ENCODE assay signal across 24 cellular contexts in genomic region chr12:39294712-39295111, GRCh38.
A peak's percentile ranks its signal among the peaks of the same experiment; 100 is the strongest.
DNase-seq lines count a peak whose midpoint lies in the region; ATAC-seq and TF ChIP-seq lines count a peak whose summit lies in the region.
"Had no signal": no experiment of that assay in that cellular context is flagged by ENCODE, and none has a peak within 500 bp of the region (broad histone marks: within the 10 kb centered on the region; RNA-seq: fewer than 3 reads in every experiment).

No MANE protein-coding gene starts in this region.

- ATAC-seq in GM23338, result no peak
- no peak; the same call in 1 of the 2 replicates for ATAC-seq in WTC11
- ATAC-seq in gastrocnemius medialis, result no peak
- ATAC-seq: activated T-helper 17 cell treated with anti-CD3 and anti-CD28 coated beads, Interleukin-2, amount 50 U/mL, for 72 hours; K562; stimulated activated naive B cell treated with anti-CD40 and anti-IgM and Interleukin-4, amounts not matched to agents 10 μg/mL and 1 μg/mL and 100 μg/mL, for 72 hours had no signal

- H3K9me3 ChIP-seq in gastrocnemius medialis, result no peaks in the 10 kb centered on the region
- H3K9me3 ChIP-seq: spleen had no signal

- H3K9me2 ChIP-seq in GM23338 (ENCODE audit: insufficient read depth), result no peaks in the 10 kb centered on the region

- no peak overlapping the region for H3K4me3 Mint-ChIP-seq in GM23338
- H3K4me3 Mint-ChIP-seq in WTC11, result no peak overlapping the region
- H3K4me3 Mint-ChIP-seq in neural crest cell, result no peak overlapping the region
- H3K4me3 Mint-ChIP-seq: activated naive CD8-positive, alpha-beta T cell; activated T-helper 17 cell treated with anti-CD3 and anti-CD28 coated beads, Interleukin-2, amount 50 U/mL, for 72 hours; CD8-positive, alpha-beta memory T cell; central memory CD8-positive, alpha-beta T cell; stimulated activated naive B cell treated with anti-CD40 and anti-IgM and Interleukin-4, amounts not matched to agents 10 μg/mL and 1 μg/mL and 100 μg/mL, for 72 hours had no signal

- H3K9me3 Mint-ChIP-seq in GM23338 (no peaks in the 10 kb centered on the region), WTC11 (peaks cover 9% of the 10 kb centered on the region), neural crest cell (peaks cover 3% of the 10 kb centered on the region)
- H3K9me3 Mint-ChIP-seq: activated T-helper 17 cell treated with anti-CD3 and anti-CD28 coated beads, Interleukin-2, amount 50 U/mL, for 72 hours; central memory CD8-positive, alpha-beta T cell had no signal

- H3K79me2 ChIP-seq in GM23338 (replicated peaks; ENCODE audit: insufficient read depth), result no peaks in the 10 kb centered on the region

- H2AFZ ChIP-seq in GM23338, result no peak overlapping the region

- H3K27ac ChIP-seq in GM23338 (ENCODE audit: low read depth) (no peak overlapping the region), gastrocnemius medialis (no peak overlapping the region), dorsolateral prefrontal cortex (peak overlapping the region in 19 of 59 donors; percentile 2 to 62 (median 20))
- H3K27ac ChIP-seq: RWPE1, spleen had no signal

- H3K4me1 Mint-ChIP-seq in GM23338 (peaks cover 8% of the 10 kb centered on the region), WTC11 (0 out of 2 replicates have a peak, but pooled peaks cover 3% of the 10 kb centered on the region), neural crest cell (peaks cover 20% of the 10 kb centered on the region)
- H3K4me1 Mint-ChIP-seq: activated T-helper 17 cell treated with anti-CD3 and anti-CD28 coated beads, Interleukin-2, amount 50 U/mL, for 72 hours; stimulated activated naive B cell treated with anti-CD40 and anti-IgM and Interleukin-4, amounts not matched to agents 10 μg/mL and 1 μg/mL and 100 μg/mL, for 72 hours had no signal

- H3K4me3 ChIP-seq in GM23338 (no peak overlapping the region), gastrocnemius medialis (no peak overlapping the region), dorsolateral prefrontal cortex (peak overlapping the region in 1 of 59 donors; percentile 16)
- H3K4me3 ChIP-seq: K562, spleen had no signal

- no peaks in the 10 kb centered on the region for H3K36me3 ChIP-seq in GM23338 (ENCODE audit: insufficient read depth)
- no peaks in the 10 kb centered on the region for H3K36me3 ChIP-seq in gastrocnemius medialis
- H3K36me3 ChIP-seq: spleen had no signal

- H4K20me1 ChIP-seq in GM23338 (replicated peaks; ENCODE audit: insufficient read depth), result no peaks in the 10 kb centered on the region

- in situ Hi-C loops in gastrocnemius medialis (cut with MboI; ENCODE audit: low sequenced_read_pairs in 4 of 4), result loop anchor here in 1 of 4 donors (25.0 kb wide), 1 partner anchor 957 kb away; no protein-coding TSS in a partner anchor

- H3K27me3 ChIP-seq in GM23338 (ENCODE audit: insufficient read depth), result no peaks in the 10 kb centered on the region
- no peaks in the 10 kb centered on the region for H3K27me3 ChIP-seq in gastrocnemius medialis
- no peaks in the 10 kb centered on the region for H3K27me3 ChIP-seq in dorsolateral prefrontal cortex
- H3K27me3 ChIP-seq: spleen had no signal

- H3K4me1 ChIP-seq in GM23338 (ENCODE audit: insufficient read depth), result no peaks in the 10 kb centered on the region
- H3K4me1 ChIP-seq in gastrocnemius medialis, result no peaks in the 10 kb centered on the region
- H3K4me1 ChIP-seq: spleen had no signal

- no peaks in the 10 kb centered on the region for H3F3A ChIP-seq in GM23338 (replicated peaks; ENCODE audit: low read depth)

- TF ChIP-seq CTCF in GM23338 (conservative IDR thresholded peaks at IDR 0.05; ENCODE audit: low read depth in 2 of 2) (no peak), WTC11 (IDR thresholded peaks at IDR 0.05) (no peak), neural crest cell (conservative IDR thresholded peaks at IDR 0.05) (no peak), gastrocnemius medialis (IDR thresholded peaks at IDR 0.05 in 4 of 5, conservative IDR thresholded peaks at IDR 0.05 in 1 of 5) (no peak), dorsolateral prefrontal cortex (IDR thresholded peaks at IDR 0.05 in 54 of 56, conservative IDR thresholded peaks at IDR 0.05 in 2 of 56; ENCODE audit: low read depth in 1 of 56, partially characterized antibody in 56 of 56) (no peak)

- POLR2A ChIA-PET in WTC11 (lab: Charles Lee), result no interaction called here

- H3K27ac Mint-ChIP-seq in GM23338 (0 out of 2 replicates have a peak overlapping the region, but pooled peaks have one; percentile 39), WTC11 (peak overlapping the region; percentile 41; the same call in 1 of the 2 replicates), neural crest cell (ENCODE audit: unreplicated experiment) (peak overlapping the region; percentile 1)
- H3K27ac Mint-ChIP-seq: activated naive CD8-positive, alpha-beta T cell; activated T-helper 17 cell treated with anti-CD3 and anti-CD28 coated beads, Interleukin-2, amount 50 U/mL, for 72 hours; CD8-positive, alpha-beta memory T cell; stimulated activated naive B cell treated with anti-CD40 and anti-IgM and Interleukin-4, amounts not matched to agents 10 μg/mL and 1 μg/mL and 100 μg/mL, for 72 hours had no signal

- intact Hi-C loops in gastrocnemius medialis (cut with DNase I; ENCODE audit: low total_unique reads) (no loop called here), dorsolateral prefrontal cortex (cut with DNase I) (no loop called here)

- CTCF ChIA-PET in WTC11 (lab: Charles Lee), result interaction anchor here (1.2 kb wide), 1 partner anchor 21 kb away, joined by 4 read pairs; no protein-coding TSS in a partner anchor

- TF ChIP-seq POLR2A in gastrocnemius medialis (IDR thresholded peaks at IDR 0.05), result no peak

- H3K27me3 Mint-ChIP-seq in GM23338 (ENCODE audit: insufficient read depth, low read depth, poor library complexity), result no peaks in the 10 kb centered on the region
- H3K27me3 Mint-ChIP-seq in WTC11 (ENCODE audit: low read depth), result no peaks in the 10 kb centered on the region
- no peaks in the 10 kb centered on the region for H3K27me3 Mint-ChIP-seq in neural crest cell (ENCODE audit: low read depth)
- H3K27me3 Mint-ChIP-seq: activated naive CD8-positive, alpha-beta T cell; activated T-helper 17 cell treated with anti-CD3 and anti-CD28 coated beads, Interleukin-2, amount 50 U/mL, for 72 hours; CD8-positive, alpha-beta memory T cell; central memory CD8-positive, alpha-beta T cell; stimulated activated naive B cell treated with anti-CD40 and anti-IgM and Interleukin-4, amounts not matched to agents 10 μg/mL and 1 μg/mL and 100 μg/mL, for 72 hours had no signal

- peaks cover 10% of the 10 kb centered on the region for H3K36me3 Mint-ChIP-seq in GM23338 (ENCODE audit: low read depth)
- peaks cover 10% of the 10 kb centered on the region for H3K36me3 Mint-ChIP-seq in WTC11
- H3K36me3 Mint-ChIP-seq in neural crest cell (ENCODE audit: low read depth), result peaks cover 21% of the 10 kb centered on the region
- H3K36me3 Mint-ChIP-seq: stimulated activated naive B cell treated with anti-CD40 and anti-IgM and Interleukin-4, amounts not matched to agents 10 μg/mL and 1 μg/mL and 100 μg/mL, for 72 hours had no signal

- DNase-seq in COLO829 (ENCODE audit: low spot score), result peak; percentile 30
- no peak for DNase-seq in GM23338 (ENCODE audit: low spot score)
- no peak for DNase-seq in WTC11 (ENCODE audit: low spot score)
- DNase-seq in neural crest cell (ENCODE audit: low read depth, low spot score), result no peak
- no peak for DNase-seq in UCSD-AML1 (lab: John Stamatoyannopoulos, UW; ENCODE audit: unreplicated experiment)
- no peak for DNase-seq in gastrocnemius medialis
- DNase-seq in dorsolateral prefrontal cortex, result no peak
- DNase-seq: activated CD4-positive, alpha-beta T cell treated with anti-CD3 and anti-CD28 coated beads, Interleukin-2, amount 50 U/mL, for 48 hours; activated CD8-positive, alpha-beta memory T cell treated with anti-CD3 and anti-CD28 coated beads, Interleukin-2, amount 50 U/mL, for 4 hours; aorta; CD8-positive, alpha-beta memory T cell; dermis blood vessel endothelial cell; mesenchymal stem cell; NCI-H1417 treated with DMSO at 0.1 percent for 48 hours; NCI-H526; spleen; stimulated activated CD4-positive, alpha-beta T cell treated with anti-CD3 and anti-CD28 coated beads, Interleukin-4, amount 100 ng/mL, for 1 hour; stimulated activated naive B cell treated with anti-CD40 and anti-IgM and Interleukin-4, amounts not matched to agents 10 μg/mL and 1 μg/mL and 100 μg/mL, for 72 hours; T-helper 9 cell had no signal

- no peak overlapping the region for H3K4me2 ChIP-seq in GM23338

TF ChIP-seq in GM23338, 12 proteins besides CTCF, POLR2A, EP300 and RAD21 (continues in another document):
- TF ChIP-seq CREB1 (CRISPR knock-in tag; IDR thresholded peaks at IDR 0.05; ENCODE audit: low read depth), result no peak

TF ChIP-seq in WTC11, 78 proteins besides CTCF, POLR2A, EP300 and RAD21 (continues in another document):
- TF ChIP-seq ZNF671 (CRISPR knock-in tag; IDR thresholded peaks at IDR 0.05), result no peak
- TF ChIP-seq PRDM15 (CRISPR knock-in tag; IDR thresholded peaks at IDR 0.05), result no peak
- no peak for TF ChIP-seq ZNF232 (CRISPR knock-in tag; IDR thresholded peaks at IDR 0.05)
- no peak for TF ChIP-seq SOX15 (CRISPR knock-in tag; IDR thresholded peaks at IDR 0.05)
- no peak for TF ChIP-seq ESRRA (CRISPR knock-in tag; IDR thresholded peaks at IDR 0.05; ENCODE audit: borderline replicate concordance)
- no peak for TF ChIP-seq JAZF1 (CRISPR knock-in tag; IDR thresholded peaks at IDR 0.05)
- TF ChIP-seq ZNF138 (CRISPR knock-in tag; conservative IDR thresholded peaks at IDR 0.05), result no peak
